In the genomic region with DNA sequence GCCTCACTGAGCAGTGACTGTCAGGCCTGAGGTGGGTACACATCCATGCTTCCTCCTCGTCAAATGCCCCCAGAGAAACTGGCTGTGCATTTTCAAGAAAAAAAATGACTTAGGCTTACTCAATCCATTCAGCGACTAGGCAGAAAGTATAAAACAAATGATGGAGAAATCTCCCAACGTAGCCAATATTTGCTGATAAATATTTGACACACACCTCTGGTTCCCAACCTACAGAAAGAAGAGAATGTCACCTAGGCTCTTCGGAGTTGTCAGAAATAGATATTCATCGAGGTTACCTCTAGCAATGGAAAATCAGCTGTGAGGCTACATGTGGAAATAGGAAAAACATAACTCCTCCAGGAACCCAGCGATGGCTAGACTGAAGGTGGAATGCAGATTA, we compare ENCODE assay signal across 33 cellular contexts. TPM values are rescaled to one million over a fixed set of nuclear protein-coding genes. Genes with fewer than 3 reads are reported as not detected.
"Had no signal": no experiment of that assay in that cellular context is flagged by ENCODE, and none has a peak within 500 bp of the region (broad histone marks: within the 10 kb centered on the region; RNA-seq: fewer than 3 reads in every experiment).

No MANE protein-coding gene starts in this region.

- H3K36me3 ChIP-seq: ascending aorta, cardiac muscle cell, WERI-Rb-1 had no signal

- H3K27me3 ChIP-seq: ascending aorta, cardiac muscle cell had no signal

- H3K4me3 ChIP-seq: ascending aorta, cardiac muscle cell had no signal

- H3K27ac ChIP-seq: ascending aorta, cardiac muscle cell, WERI-Rb-1 had no signal

- H3K9me3 ChIP-seq: ascending aorta had no signal

- FAIRE-seq: bronchial epithelial cell, TTC549 had no signal

- ATAC-seq: activated CD4-positive, alpha-beta T cell treated with anti-CD3 and anti-CD28 coated beads for 36 hours; activated CD4-positive, CD25-positive, alpha-beta regulatory T cell treated with anti-CD3 and anti-CD28 coated beads, Interleukin-2, amount 50 U/mL, for 24 hours; activated CD8-positive, alpha-beta memory T cell treated with anti-CD3 and anti-CD28 coated beads, Interleukin-2, amount 10 ng/mL, durations not matched to agents 7 days and 5 days; activated CD8-positive, alpha-beta T cell treated with anti-CD3 and anti-CD28 coated beads, Interleukin-2, amount 10 ng/mL, durations not matched to agents 7 days and 5 days; activated naive CD8-positive, alpha-beta T cell treated with anti-CD3 and anti-CD28 coated beads, Interleukin-2, amount 50 U/mL, for 24 hours; WTC11 had no signal

- H3K4me1 ChIP-seq: ascending aorta had no signal

- DNase-seq: activated CD4-positive, alpha-beta memory T cell treated with anti-CD3 and anti-CD28 coated beads, Interleukin-2, amount 10 ng/mL, durations not matched to agents 7 days and 5 days; activated CD4-positive, alpha-beta T cell treated with anti-CD3 and anti-CD28 coated beads for 1 hour; activated CD4-positive, alpha-beta T cell treated with anti-CD3 and anti-CD28 coated beads for 36 hours; activated CD4-positive, alpha-beta T cell treated with anti-CD3 and anti-CD28 coated beads for 48 hours; activated CD4-positive, alpha-beta T cell treated with anti-CD3 and anti-CD28 coated beads, Interleukin-2, amount 10 ng/mL, durations not matched to agents 7 days and 5 days; activated CD4-positive, alpha-beta T cell treated with anti-CD3 and anti-CD28 coated beads, Interleukin-2, amount 50 U/mL, for 48 hours; activated CD4-positive, CD25-positive, alpha-beta regulatory T cell; activated CD8-positive, alpha-beta memory T cell treated with anti-CD3 and anti-CD28 coated beads for 24 hours; activated CD8-positive, alpha-beta memory T cell treated with anti-CD3 and anti-CD28 coated beads, Interleukin-2, amount 10 ng/mL, durations not matched to agents 7 days and 5 days; activated CD8-positive, alpha-beta memory T cell treated with anti-CD3 and anti-CD28 coated beads, Interleukin-2, amount 50 U/mL, for 48 hours; activated CD8-positive, alpha-beta T cell treated with anti-CD3 and anti-CD28 coated beads, Interleukin-2, amount 10 ng/mL, durations not matched to agents 7 days and 5 days; activated effector memory CD4-positive, alpha-beta T cell treated with Interleukin-2 at 50 U/mL for 16 hours; activated gamma-delta T cell; activated naive CD4-positive, alpha-beta T cell treated with anti-CD3 and anti-CD28 coated beads, Interleukin-2, amount 10 ng/mL, durations not matched to agents 7 days and 5 days; activated naive CD4-positive, alpha-beta T cell treated with Interleukin-2 at 50 U/mL for 16 hours; activated naive CD8-positive, alpha-beta T cell treated with anti-CD3 and anti-CD28 coated beads, Interleukin-2, amount 10 ng/mL, durations not matched to agents 7 days and 5 days; activated naive CD8-positive, alpha-beta T cell treated with anti-CD3 and anti-CD28 coated beads, Interleukin-2, amount 50 U/mL, for 24 hours; activated T-cell treated with anti-CD3 and anti-CD28 coated beads, Interleukin-2, amount 50 U/mL, for 24 hours; activated T-cell treated with anti-CD3 and anti-CD28 coated beads, Interleukin-2, amount 50 U/mL, for 48 hours; amygdala; anterior cingulate cortex; caudate nucleus; cerebellar nuclear complex; T-helper 1 cell; T-helper 2 cell; T-helper 9 cell; WERI-Rb-1 had no signal

RNA-seq across cellular contexts. Expression of a gene that starts 12.4 kb away (rescaled TPM):
- total RNA-seq: activated CD8-positive, alpha-beta T cell treated with anti-CD3 and anti-CD28 coated beads, Interleukin-2, amount 10 ng/mL, durations not matched to agents 7 days and 5 days; activated naive CD8-positive, alpha-beta T cell treated with anti-CD3 and anti-CD28 coated beads, Interleukin-2, amount 10 ng/mL, durations not matched to agents 7 days and 5 days had no signal
